In the genomic region with DNA sequence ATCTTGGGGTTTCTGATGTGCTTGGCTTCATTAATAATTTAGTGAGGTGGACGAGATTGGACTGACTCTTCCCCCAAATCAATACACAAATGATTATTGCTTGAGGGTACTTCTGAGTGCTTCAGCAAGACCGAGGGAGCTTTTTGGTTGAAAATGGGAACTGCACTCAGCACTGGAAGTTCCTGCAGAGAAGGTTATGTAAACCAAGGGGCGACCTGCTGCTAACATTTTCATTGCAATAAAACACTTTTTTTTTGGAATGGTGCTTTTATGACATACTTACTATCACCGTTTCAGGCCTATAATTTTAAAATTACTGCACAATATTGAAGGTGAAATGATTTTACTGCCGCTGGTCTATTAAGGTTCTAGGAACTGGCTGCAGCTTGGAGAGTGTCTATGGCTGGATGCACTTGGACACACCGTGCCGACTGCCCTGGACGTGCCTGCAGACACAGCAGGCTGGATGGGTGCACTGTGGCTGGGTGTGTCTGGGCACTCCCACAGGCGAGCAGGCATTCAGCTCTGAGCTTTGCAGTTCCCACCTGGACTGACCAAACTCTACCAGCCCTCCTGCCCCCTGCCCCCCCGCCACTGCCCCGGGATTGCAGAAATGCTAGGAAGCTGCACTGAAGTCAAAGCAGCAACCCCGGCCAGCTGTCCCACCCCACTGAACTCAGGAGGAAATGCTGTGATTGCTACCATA, we compare ENCODE assay signal across 1 cellular context.
TF ChIP-seq lines count a peak whose summit lies in the region.

No MANE protein-coding gene starts in this region.

TF ChIP-seq in H1, 55 proteins besides CTCF, POLR2A, EP300 and RAD21:
- TF ChIP-seq SP1 (IDR thresholded peaks at IDR 0.05; ENCODE audit: low read depth, low read length) (no peak), SAP30 (IDR thresholded peaks at IDR 0.05; ENCODE audit: insufficient read depth, insufficient replicate concordance, low read length) (no peak), SIX5 (IDR thresholded peaks at IDR 0.05; ENCODE audit: low read depth, low read length) (no peak), GABPA (IDR thresholded peaks at IDR 0.05; ENCODE audit: borderline replicate concordance, insufficient read depth, low read length) (no peak), RBBP5 (IDR thresholded peaks at IDR 0.05; ENCODE audit: borderline replicate concordance, low read depth, low read length) (no peak), MAFK (IDR thresholded peaks at IDR 0.05; ENCODE audit: low read depth, low read length) (no peak), KDM4A (IDR thresholded peaks at IDR 0.05; ENCODE audit: low read depth, low read length, severe bottlenecking) (no peak), SP4 (IDR thresholded peaks at IDR 0.05; ENCODE audit: low read length) (no peak), RXRA (IDR thresholded peaks at IDR 0.05; ENCODE audit: insufficient read depth, low read depth, low read length) (no peak), KDM5A (IDR thresholded peaks at IDR 0.05; ENCODE audit: low read length) (no peak), TAF1 (IDR thresholded peaks at IDR 0.05; ENCODE audit: low read depth, low read length) (no peak), BRCA1 (IDR thresholded peaks at IDR 0.05; ENCODE audit: low read depth, low read length) (no peak), POLR2AphosphoS5 (IDR thresholded peaks at IDR 0.05; ENCODE audit: low read depth, low read length) (no peak), CBX5 (IDR thresholded peaks at IDR 0.05; ENCODE audit: low read depth, low read length) (no peak), CTBP2 (IDR thresholded peaks at IDR 0.05; ENCODE audit: borderline replicate concordance, insufficient read depth, insufficient read length, low read length) (no peak), SIRT6 (IDR thresholded peaks at IDR 0.05; ENCODE audit: low read length) (no peak)
- TF ChIP-seq, protein P1, sequence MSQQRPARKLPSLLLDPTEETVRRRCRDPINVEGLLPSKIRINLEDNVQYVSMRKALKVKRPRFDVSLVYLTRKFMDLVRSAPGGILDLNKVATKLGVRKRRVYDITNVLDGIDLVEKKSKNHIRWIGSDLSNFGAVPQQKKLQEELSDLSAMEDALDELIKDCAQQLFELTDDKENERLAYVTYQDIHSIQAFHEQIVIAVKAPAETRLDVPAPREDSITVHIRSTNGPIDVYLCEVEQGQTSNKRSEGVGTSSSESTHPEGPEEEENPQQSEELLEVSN (IDR thresholded peaks at IDR 0.05) = no peak
- TF ChIP-seq, protein P2, sequence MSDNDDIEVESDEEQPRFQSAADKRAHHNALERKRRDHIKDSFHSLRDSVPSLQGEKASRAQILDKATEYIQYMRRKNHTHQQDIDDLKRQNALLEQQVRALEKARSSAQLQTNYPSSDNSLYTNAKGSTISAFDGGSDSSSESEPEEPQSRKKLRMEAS (IDR thresholded peaks at IDR 0.05) = no peak
- TF ChIP-seq, protein P3, sequence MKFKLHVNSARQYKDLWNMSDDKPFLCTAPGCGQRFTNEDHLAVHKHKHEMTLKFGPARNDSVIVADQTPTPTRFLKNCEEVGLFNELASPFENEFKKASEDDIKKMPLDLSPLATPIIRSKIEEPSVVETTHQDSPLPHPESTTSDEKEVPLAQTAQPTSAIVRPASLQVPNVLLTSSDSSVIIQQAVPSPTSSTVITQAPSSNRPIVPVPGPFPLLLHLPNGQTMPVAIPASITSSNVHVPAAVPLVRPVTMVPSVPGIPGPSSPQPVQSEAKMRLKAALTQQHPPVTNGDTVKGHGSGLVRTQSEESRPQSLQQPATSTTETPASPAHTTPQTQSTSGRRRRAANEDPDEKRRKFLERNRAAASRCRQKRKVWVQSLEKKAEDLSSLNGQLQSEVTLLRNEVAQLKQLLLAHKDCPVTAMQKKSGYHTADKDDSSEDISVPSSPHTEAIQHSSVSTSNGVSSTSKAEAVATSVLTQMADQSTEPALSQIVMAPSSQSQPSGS (IDR thresholded peaks at IDR 0.05; ENCODE audit: low read length) = no peak
TF ChIP-seq in H1: peak in this region for 0.
